24 cellular contexts compared by ENCODE assay signal in the genomic region with DNA sequence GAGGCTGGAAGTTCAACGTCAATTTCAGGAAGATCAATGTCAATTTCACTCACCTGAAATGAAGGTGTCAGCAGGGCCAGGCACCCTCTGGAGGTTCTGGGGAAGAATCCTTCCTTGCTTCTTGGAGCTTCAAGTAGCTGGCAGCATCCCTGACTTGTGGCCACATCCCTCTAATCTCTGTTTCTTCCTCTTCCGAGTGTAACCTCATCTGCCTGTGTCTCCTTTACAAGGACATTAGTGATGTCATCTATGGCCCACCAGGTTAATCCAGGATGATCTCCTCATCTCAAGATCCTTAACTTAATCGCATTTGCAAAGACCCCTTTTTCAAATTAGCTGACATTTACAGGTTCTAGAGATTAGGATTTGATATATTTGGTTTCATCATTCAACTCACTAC.
"Had no signal": no experiment of that assay in that cellular context is flagged by ENCODE, and none has a peak within 500 bp of the region (broad histone marks: within the 10 kb centered on the region; RNA-seq: fewer than 3 reads in every experiment).

No MANE protein-coding gene starts in this region.

- H3K27me3 ChIP-seq: colonic mucosa, esophagus muscularis mucosa, foreskin keratinocyte, gastroesophageal sphincter, heart left ventricle, hepatocyte, left lung, right atrium auricular region, sigmoid colon, spleen, transverse colon, upper lobe of right lung, uterus had no signal

- DNase-seq: colonic mucosa; effector memory CD4-positive, alpha-beta T cell; foreskin keratinocyte; heart left ventricle; left cardiac atrium; left lung; mesenchymal stem cell; midbrain; naive thymus-derived CD4-positive, alpha-beta T cell; nucleus accumbens; sigmoid colon; spleen; stimulated activated naive B cell treated with anti-CD40 and anti-IgM and Interleukin-4, amounts not matched to agents 10 μg/mL and 1 μg/mL and 100 μg/mL, for 72 hours; transverse colon; upper lobe of right lung; uterus had no signal

- H3K9me3 ChIP-seq: colonic mucosa, esophagus muscularis mucosa, gastroesophageal sphincter, heart left ventricle, left lung, prostate gland, right atrium auricular region, sigmoid colon, thoracic aorta, transverse colon, upper lobe of right lung, uterus had no signal

- H3K4me3 ChIP-seq: colonic mucosa, esophagus muscularis mucosa, gastroesophageal sphincter, heart left ventricle, hepatocyte, left lung, prostate gland, right atrium auricular region, sigmoid colon, spleen, thoracic aorta, transverse colon, upper lobe of right lung, uterus had no signal

- H3K4me1 ChIP-seq: colonic mucosa, esophagus muscularis mucosa, foreskin keratinocyte, gastroesophageal sphincter, left lung, prostate gland, right atrium auricular region, sigmoid colon, spleen, transverse colon, upper lobe of right lung, uterus had no signal

- FAIRE-seq: endothelial cell of umbilical vein, islet of Langerhans had no signal

- H3K36me3 ChIP-seq: colonic mucosa, esophagus muscularis mucosa, gastroesophageal sphincter, heart left ventricle, left lung, prostate gland, right atrium auricular region, sigmoid colon, spleen, thoracic aorta, transverse colon, upper lobe of right lung, uterus had no signal

- H3K27ac ChIP-seq: colonic mucosa, esophagus muscularis mucosa, foreskin keratinocyte, gastroesophageal sphincter, heart left ventricle, hepatocyte, left lung, prostate gland, right atrium auricular region, sigmoid colon, spleen, thoracic aorta, transverse colon, upper lobe of right lung, uterus had no signal

- ATAC-seq: foreskin keratinocyte; gastroesophageal sphincter; heart left ventricle; left cardiac atrium; left lung; naive thymus-derived CD4-positive, alpha-beta T cell; stimulated activated naive B cell treated with anti-CD40 and anti-IgM and Interleukin-4, amounts not matched to agents 10 μg/mL and 1 μg/mL and 100 μg/mL, for 72 hours; upper lobe of right lung had no signal
